Comparison of ENCODE assay signal across 12 cellular contexts in genomic region chr19:1373534-1374249, GRCh38. TPM values are rescaled to one million over a fixed set of nuclear protein-coding genes. Genes with fewer than 3 reads are reported as not detected.
DNase-seq lines count a peak whose midpoint lies in the region; ATAC-seq, FAIRE-seq and TF ChIP-seq lines count a peak whose summit lies in the region.
"Had no signal": no experiment of that assay in that cellular context is flagged by ENCODE, and none has a peak within 500 bp of the region (broad histone marks: within the 10 kb centered on the region; RNA-seq: fewer than 3 reads in every experiment).

No MANE protein-coding gene starts in this region.

- CTCF ChIA-PET in Calu3 (lab: Charles Lee): interaction anchor here (1.0 kb wide), 1 partner anchor 94 kb away, joined by 3 read pairs; no protein-coding TSS in a partner anchor

- H3K36me3 Mint-ChIP-seq in Calu3 (ENCODE audit: insufficient read depth, unreplicated experiment) (peaks cover 25% of the 10 kb centered on the region), CD14-positive monocyte (peaks cover 44 to 57% of the 10 kb centered on the region in 2 donors)

- H3K9me3 Mint-ChIP-seq in Calu3 (ENCODE audit: low read depth, unreplicated experiment): no peaks in the 10 kb centered on the region
- H3K9me3 Mint-ChIP-seq in CD14-positive monocyte: no peaks in the 10 kb centered on the region

- H3K4me1 ChIP-seq in small intestine (ENCODE audit: control insufficient read depth in 2 of 2, insufficient read depth in 1 of 2, low read depth in 1 of 2, low read length in 1 of 2) (peaks cover 0 to 3% of the 10 kb centered on the region in 2 donors), aorta (ENCODE audit: control insufficient read depth in 1 of 2, insufficient read depth in 2 of 2, low read length in 2 of 2) (no peaks in the 10 kb centered on the region)

- TF ChIP-seq CTCF in Calu3 (IDR thresholded peaks at IDR 0.05; ENCODE audit: unreplicated experiment) (no peak), CD14-positive monocyte (IDR thresholded peaks at IDR 0.05) (no peak)

- no peaks in the 10 kb centered on the region for H3K9me3 ChIP-seq in small intestine (ENCODE audit: control insufficient read depth, low read depth)
- H3K9me3 ChIP-seq in aorta (ENCODE audit: control insufficient read depth, low read length): no peaks in the 10 kb centered on the region

- intact Hi-C loops in aorta (cut with DNase I) (no loop called here), Calu3 (cut with micrococcal nuclease; ENCODE audit: unreplicated experiment) (loop anchor here (2.0 kb wide), 1 partner anchor 95 kb away; no protein-coding TSS in a partner anchor), CD14-positive monocyte (cut with micrococcal nuclease) (no loop called here)

- H3K36me3 ChIP-seq in small intestine (ENCODE audit: control insufficient read depth in 2 of 2, insufficient read depth in 2 of 2, low read length in 2 of 2) (peaks cover 4 to 9% of the 10 kb centered on the region in 2 donors), aorta (ENCODE audit: control insufficient read depth in 1 of 2, insufficient read depth in 2 of 2, low read length in 1 of 2) (peaks cover 2 to 21% of the 10 kb centered on the region in 2 donors)

- H3K27ac Mint-ChIP-seq in Calu3 (ENCODE audit: unreplicated experiment): no peak overlapping the region
- no peak overlapping the region for H3K27ac Mint-ChIP-seq in CD14-positive monocyte

- 23 to 56% (median 45%) methylated on average over 22 of the region's 22 CpGs for WGBS in small intestine, 3 donors
- 65 to 70% methylated on average over 22 of the region's 22 CpGs for WGBS in aorta, 2 donors

- BruUV-seq in Calu3 (replicated peaks; lab: Mats Ljungman, UMichigan): no TSS peak

- H3K4me3 ChIP-seq in small intestine (ENCODE audit: low read depth in 1 of 2, low read length in 2 of 2): no peak overlapping the region
- H3K4me3 ChIP-seq in aorta (ENCODE audit: low read length in 2 of 2): no peak overlapping the region

- no peaks in the 10 kb centered on the region for H3K27me3 Mint-ChIP-seq in Calu3 (ENCODE audit: unreplicated experiment)
- no peaks in the 10 kb centered on the region for H3K27me3 Mint-ChIP-seq in CD14-positive monocyte (ENCODE audit: low read depth in 3 of 3)

- H3K4me3 Mint-ChIP-seq in Calu3 (ENCODE audit: low read depth, unreplicated experiment): no peak overlapping the region
- no peak overlapping the region for H3K4me3 Mint-ChIP-seq in CD14-positive monocyte

- no peaks in the 10 kb centered on the region for H3K27me3 ChIP-seq in layer of hippocampus (ENCODE audit: control insufficient read depth, insufficient read depth, low read length)
- H3K27me3 ChIP-seq in small intestine (ENCODE audit: control insufficient read depth in 2 of 2, insufficient read depth in 2 of 2, low read length in 2 of 2): no peaks in the 10 kb centered on the region
- H3K27me3 ChIP-seq in aorta (ENCODE audit: control insufficient read depth in 1 of 2, insufficient read depth in 2 of 2, low read length in 1 of 2): no peaks in the 10 kb centered on the region

- DNase-seq in EH (ENCODE audit: low read depth) (peak; percentile 13), small intestine (peak; percentile 58), aorta (no peak), Calu3 (no peak), CD14-positive monocyte (ENCODE audit: low spot score) (no peak)
- DNase-seq: stimulated activated CD4-positive, alpha-beta T cell treated with anti-CD3 and anti-CD28 coated beads, Interleukin-4, amount 100 ng/mL, for 24 hours; T-helper 9 cell had no signal

- FAIRE-seq in small intestine (lab: Jason Lieb, UNC): no peak
- FAIRE-seq: endometrium had no signal

- peak overlapping the region; percentile 61 for H3K27ac ChIP-seq in cingulate gyrus (ENCODE audit: low read depth, low read length)
- H3K27ac ChIP-seq in layer of hippocampus (ENCODE audit: low read depth, low read length): peak overlapping the region; percentile 71
- H3K27ac ChIP-seq in small intestine (ENCODE audit: low read depth in 1 of 2, low read length in 1 of 2): peak overlapping the region in 1 of 2 donors; percentile 67
- H3K27ac ChIP-seq in aorta (ENCODE audit: low read depth in 1 of 2, low read length in 2 of 2): no peak overlapping the region
- H3K27ac ChIP-seq: C4-2B had no signal

- H3K4me1 Mint-ChIP-seq in Calu3 (ENCODE audit: low read depth, unreplicated experiment) (no peaks in the 10 kb centered on the region), CD14-positive monocyte (no peaks in the 10 kb centered on the region)

- ATAC-seq in GM21786 (IDR thresholded peaks at IDR 0.05; ENCODE audit: unreplicated experiment): no peak
- ATAC-seq in aorta (ENCODE audit: low FRiP score): no peak

RNA-seq across cellular contexts. Expression of gene NDUFS7, which starts 10.0 kb away (rescaled TPM):
- polyA plus RNA-seq in small intestine (100 to 1,000 TPM; 215 to 350 (median 281) TPM), aorta (100 to 1,000 TPM in 1 of 2 donors, 10 to 100 TPM in 1; 72.6 to 105 TPM), CD14-positive monocyte (100 to 1,000 TPM; 211 to 232 TPM)
- total RNA-seq in aorta (10 to 100 TPM; 47.7 to 47.8 TPM), Calu3 (2022) (60.3 and 67.9 TPM in 2 replicates)

RNA-seq across cellular contexts. Expression of gene GAMT, which starts 27.6 kb away (rescaled TPM):
- polyA plus RNA-seq in small intestine: 1 to 10 TPM; 1.1 to 4.8 (median 3.8) TPM
- total RNA-seq in aorta: 10 to 100 TPM in 1 of 2 donors, 1 to 10 TPM in 1; 7.9 to 16.1 TPM
- polyA plus RNA-seq in aorta: 10 to 100 TPM; 21.2 to 40.2 TPM
- 14.3 and 19.4 TPM in 2 replicates for total RNA-seq in Calu3 (2022)
- polyA plus RNA-seq in CD14-positive monocyte: under 1 TPM; 0.95 to 0.96 TPM

RNA-seq across cellular contexts. Expression of gene DAZAP1, which starts 33.7 kb away (rescaled TPM):
- polyA plus RNA-seq in small intestine (100 to 1,000 TPM in 1 of 3 donors, 10 to 100 TPM in 2; 60.2 to 124 (median 68.9) TPM), aorta (10 to 100 TPM; 44.8 to 79.0 TPM), CD14-positive monocyte (1 to 10 TPM; 3.3 to 4.2 TPM)
- total RNA-seq in aorta (10 to 100 TPM; 75.2 to 77.9 TPM), Calu3 (2022) (148 and 151 TPM in 2 replicates)

Comparison
In these comparisons a context has a peak if more than half of its experiments do, and no peak if none do; other contexts are left out.
1. DNase-seq: peak in EH (single experiment) and small intestine (single experiment); none in aorta (0 of 2), Calu3 (single experiment) and CD14-positive monocyte (single experiment).
2. H3K27ac ChIP-seq: peak in cingulate gyrus (single experiment) and layer of hippocampus (single experiment); none in aorta (0 of 2).
3. RNA of gene DAZAP1, which starts 33.7 kb away (polyA plus RNA-seq): 44.8 to 79.0 TPM in aorta and 60.2 to 124 TPM in small intestine; 3.3 to 4.2 TPM in CD14-positive monocyte; every median in the first group is over 4 times any median in the second.